In genomic region chr14:74083784-74084276, GRCh38 we compare ENCODE assay signal across 8 cellular contexts. TPM values are rescaled to one million over a fixed set of nuclear protein-coding genes. Genes with fewer than 3 reads are reported as not detected.
DNase-seq lines count a peak whose midpoint lies in the region; TF ChIP-seq lines count a peak whose summit lies in the region.

No MANE protein-coding gene starts in this region.

- intact Hi-C loops in dorsolateral prefrontal cortex (cut with DNase I): loop anchor here (2.0 to 10.0 kb wide), 5 partner anchors 59 to 409 kb away; partner anchors contain the start of genes BBOF1 (in 1 of the 2), ENTPD5 (in 1 of the 2), ISCA2 (in 1 of the 2) and NPC2 (in 1 of the 2)

- peak overlapping the region; percentile 53; the same call in 1 of the 2 replicates for H2AFZ ChIP-seq in KMS-11 (ENCODE audit: low read depth)

- H3K79me2 ChIP-seq in KMS-11 (ENCODE audit: insufficient read depth, low read depth): peaks cover 13% of the 10 kb centered on the region; the same call in 1 of the 2 replicates

- H3K27me3 ChIP-seq in KMS-11 (ENCODE audit: insufficient read depth, low read depth): no peaks in the 10 kb centered on the region
- no peaks in the 10 kb centered on the region for H3K27me3 ChIP-seq in dorsolateral prefrontal cortex
- no peaks in the 10 kb centered on the region for H3K27me3 ChIP-seq in mucosa of rectum (ENCODE audit: control insufficient read depth in 2 of 2, insufficient read depth in 2 of 2, low read length in 2 of 2)

- no peak overlapping the region for H3K4me3 ChIP-seq in KMS-11 (IDR thresholded peaks at IDR 0.05; ENCODE audit: insufficient read depth, low read depth, low read length)
- peak overlapping the region; percentile 58 to 100 (median 91) for H3K4me3 ChIP-seq in dorsolateral prefrontal cortex
- peak overlapping the region; percentile 92 to 97 for H3K4me3 ChIP-seq in mucosa of rectum (ENCODE audit: low read length in 2 of 2)

- H3K4me2 ChIP-seq in KMS-11: peak overlapping the region; percentile 79

- H3K9ac ChIP-seq in KMS-11 (peak overlapping the region; percentile 34; the same call in 1 of the 2 replicates), mucosa of rectum (ENCODE audit: low read depth in 1 of 2, low read length in 2 of 2) (peak overlapping the region; percentile 88 to 89)

- H3K27ac ChIP-seq in KMS-11 (no peak overlapping the region), dorsolateral prefrontal cortex (peak overlapping the region; percentile 3 to 96 (median 89)), mucosa of rectum (ENCODE audit: low read depth in 2 of 2, low read length in 2 of 2) (peak overlapping the region; percentile 86 to 87)

- H3K9me3 ChIP-seq in mucosa of rectum (ENCODE audit: control insufficient read depth in 2 of 2, low read length in 2 of 2): no peaks in the 10 kb centered on the region

- H3K4me1 ChIP-seq in KMS-11 (ENCODE audit: low read depth, poor library complexity, severe bottlenecking) (peaks cover 15% of the 10 kb centered on the region), mucosa of rectum (ENCODE audit: control insufficient read depth in 2 of 2, insufficient read depth in 2 of 2, low read length in 2 of 2) (peaks cover 15 to 17% of the 10 kb centered on the region in 2 donors)

- H3K36me3 ChIP-seq in KMS-11 (ENCODE audit: insufficient read depth): no peaks in the 10 kb centered on the region
- H3K36me3 ChIP-seq in mucosa of rectum (ENCODE audit: control insufficient read depth in 2 of 2, insufficient read depth in 2 of 2, low read length in 2 of 2): no peaks in the 10 kb centered on the region

- TF ChIP-seq CTCF in KMS-11 (conservative IDR thresholded peaks at IDR 0.05; ENCODE audit: low read depth, low read length) (no peak), dorsolateral prefrontal cortex (IDR thresholded peaks at IDR 0.05 in 54 of 56, conservative IDR thresholded peaks at IDR 0.05 in 2 of 56; ENCODE audit: low read depth in 1 of 56, partially characterized antibody in 56 of 56) (no peak)

- peak; percentile 28 for DNase-seq in NOMO-1 treated with dmso at 0.1 percent for 144 hours (lab: John Stamatoyannopoulos, UW; ENCODE audit: unreplicated experiment)
- DNase-seq in NOMO-1 treated with DMSO at 0.1 percent for 48 hours (lab: John Stamatoyannopoulos, UW; ENCODE audit: unreplicated experiment): no peak
- no peak for DNase-seq in dorsolateral prefrontal cortex
- no peak for DNase-seq in mucosa of gallbladder (ENCODE audit: low spot score)
- no peak for DNase-seq in AG08396 (ENCODE audit: low spot score)
- no peak for DNase-seq in activated CD4-positive, CD25-positive, alpha-beta regulatory T cell (lab: John Stamatoyannopoulos, UW)

- no peaks in the 10 kb centered on the region for H4K20me1 ChIP-seq in KMS-11 (ENCODE audit: insufficient read depth)

RNA-seq across cellular contexts. Expression of gene ALDH6A1, which starts 0.4 kb away (rescaled TPM):
- total RNA-seq in dorsolateral prefrontal cortex: 100 to 1,000 TPM in 112 of 120 experiments, 10 to 100 TPM in 8; 75.5 to 294 (median 134) TPM
- 66.1 TPM for total RNA-seq in mucosa of gallbladder

RNA-seq across cellular contexts. Expression of gene LIN52, which starts 0.9 kb away (rescaled TPM):
- total RNA-seq in dorsolateral prefrontal cortex (10 to 100 TPM; 11.0 to 26.1 (median 17.0) TPM), mucosa of gallbladder (9.5 TPM)
